In genomic region chrY:14145614-14146013, GRCh38 we compare ENCODE assay signal across 25 cellular contexts.
"Had no signal": no experiment of that assay in that cellular context is flagged by ENCODE, and none has a peak within 500 bp of the region (broad histone marks: within the 10 kb centered on the region; RNA-seq: fewer than 3 reads in every experiment).

No MANE protein-coding gene starts in this region.

- H3K4me3 ChIP-seq: cardiac muscle cell, MG63, Peyer's patch had no signal

- H3K4me1 Mint-ChIP-seq: activated CD4-positive, alpha-beta T cell treated with anti-CD3 and anti-CD28 coated beads, Interleukin-2, amount 10 ng/mL, durations not matched to agents 7 days and 5 days; activated T-helper 17 cell treated with anti-CD3 and anti-CD28 coated beads, Interleukin-2, amount 50 U/mL, for 72 hours had no signal

- H3K36me3 Mint-ChIP-seq: activated CD4-positive, alpha-beta memory T cell treated with anti-CD3 and anti-CD28 coated beads for 36 hours; activated naive CD8-positive, alpha-beta T cell had no signal

- H3K27ac ChIP-seq: brain microvascular endothelial cell, cardiac muscle cell, Peyer's patch, RWPE1 had no signal

- H3K4me1 ChIP-seq: Peyer's patch had no signal

- H3K27ac Mint-ChIP-seq: activated CD4-positive, alpha-beta memory T cell treated with anti-CD3 and anti-CD28 coated beads for 36 hours; activated CD4-positive, alpha-beta T cell treated with anti-CD3 and anti-CD28 coated beads, Interleukin-2, amount 10 ng/mL, durations not matched to agents 7 days and 5 days; activated naive CD4-positive, alpha-beta T cell treated with anti-CD3 and anti-CD28 coated beads for 36 hours; activated naive CD8-positive, alpha-beta T cell; activated T-helper 17 cell treated with anti-CD3 and anti-CD28 coated beads, Interleukin-2, amount 50 U/mL, for 72 hours; T-helper 1 cell treated with Interleukin-12 subunit alpha and Interleukin-12 subunit beta and Interleukin-4 antibody, amounts not matched to agents 30 μg/mL and 1 μg/mL, for 36 hours had no signal

- DNase-seq: activated CD4-positive, alpha-beta memory T cell treated with anti-CD3 and anti-CD28 coated beads for 36 hours; activated CD4-positive, alpha-beta T cell treated with anti-CD3 and anti-CD28 coated beads, Interleukin-2, amount 10 ng/mL, durations not matched to agents 7 days and 5 days; activated CD4-positive, CD25-positive, alpha-beta regulatory T cell; activated CD8-positive, alpha-beta memory T cell treated with anti-CD3 and anti-CD28 coated beads for 24 hours; activated gamma-delta T cell; activated naive CD4-positive, alpha-beta T cell treated with anti-CD3 and anti-CD28 coated beads for 36 hours; activated T-cell treated with anti-CD3 and anti-CD28 coated beads, Interleukin-2, amount 50 U/mL, for 48 hours; amygdala; brain microvascular endothelial cell; MG63; NCI-H1105; NCI-H1436; NCI-H187; NCI-H2081; NCI-H345; NCI-H510A; NCI-H526 treated with DMSO at 0.1 percent for 48 hours; NCI-H82; Peyer's patch; Right ventricle myocardium superior had no signal

- H3K36me3 ChIP-seq: brain microvascular endothelial cell, cardiac muscle cell, MG63, Peyer's patch had no signal

- H3K27me3 Mint-ChIP-seq: activated CD4-positive, alpha-beta memory T cell treated with anti-CD3 and anti-CD28 coated beads for 36 hours; activated CD4-positive, alpha-beta T cell treated with anti-CD3 and anti-CD28 coated beads, Interleukin-2, amount 10 ng/mL, durations not matched to agents 7 days and 5 days; activated naive CD8-positive, alpha-beta T cell had no signal

- ATAC-seq: activated T-helper 17 cell treated with anti-CD3 and anti-CD28 coated beads, Interleukin-2, amount 50 U/mL, for 72 hours had no signal

- H3K4me3 Mint-ChIP-seq: activated CD4-positive, alpha-beta memory T cell treated with anti-CD3 and anti-CD28 coated beads for 36 hours; activated CD4-positive, alpha-beta T cell treated with anti-CD3 and anti-CD28 coated beads, Interleukin-2, amount 10 ng/mL, durations not matched to agents 7 days and 5 days; activated naive CD4-positive, alpha-beta T cell treated with anti-CD3 and anti-CD28 coated beads for 36 hours; activated naive CD8-positive, alpha-beta T cell; activated T-helper 17 cell treated with anti-CD3 and anti-CD28 coated beads, Interleukin-2, amount 50 U/mL, for 72 hours; T-helper 1 cell treated with Interleukin-12 subunit alpha and Interleukin-12 subunit beta and Interleukin-4 antibody, amounts not matched to agents 30 μg/mL and 1 μg/mL, for 36 hours had no signal

- H3K9me3 Mint-ChIP-seq: activated CD4-positive, alpha-beta memory T cell treated with anti-CD3 and anti-CD28 coated beads for 36 hours; activated CD4-positive, alpha-beta T cell treated with anti-CD3 and anti-CD28 coated beads, Interleukin-2, amount 10 ng/mL, durations not matched to agents 7 days and 5 days; activated naive CD4-positive, alpha-beta T cell treated with anti-CD3 and anti-CD28 coated beads for 36 hours; activated T-helper 17 cell treated with anti-CD3 and anti-CD28 coated beads, Interleukin-2, amount 50 U/mL, for 72 hours; T-helper 1 cell treated with Interleukin-12 subunit alpha and Interleukin-12 subunit beta and Interleukin-4 antibody, amounts not matched to agents 30 μg/mL and 1 μg/mL, for 36 hours had no signal

- H3K27me3 ChIP-seq: brain microvascular endothelial cell, cardiac muscle cell, MG63, Peyer's patch had no signal

- H3K9me3 ChIP-seq: MG63, Peyer's patch had no signal
